ENCODE assay signal across 9 cellular contexts in the genomic region with DNA sequence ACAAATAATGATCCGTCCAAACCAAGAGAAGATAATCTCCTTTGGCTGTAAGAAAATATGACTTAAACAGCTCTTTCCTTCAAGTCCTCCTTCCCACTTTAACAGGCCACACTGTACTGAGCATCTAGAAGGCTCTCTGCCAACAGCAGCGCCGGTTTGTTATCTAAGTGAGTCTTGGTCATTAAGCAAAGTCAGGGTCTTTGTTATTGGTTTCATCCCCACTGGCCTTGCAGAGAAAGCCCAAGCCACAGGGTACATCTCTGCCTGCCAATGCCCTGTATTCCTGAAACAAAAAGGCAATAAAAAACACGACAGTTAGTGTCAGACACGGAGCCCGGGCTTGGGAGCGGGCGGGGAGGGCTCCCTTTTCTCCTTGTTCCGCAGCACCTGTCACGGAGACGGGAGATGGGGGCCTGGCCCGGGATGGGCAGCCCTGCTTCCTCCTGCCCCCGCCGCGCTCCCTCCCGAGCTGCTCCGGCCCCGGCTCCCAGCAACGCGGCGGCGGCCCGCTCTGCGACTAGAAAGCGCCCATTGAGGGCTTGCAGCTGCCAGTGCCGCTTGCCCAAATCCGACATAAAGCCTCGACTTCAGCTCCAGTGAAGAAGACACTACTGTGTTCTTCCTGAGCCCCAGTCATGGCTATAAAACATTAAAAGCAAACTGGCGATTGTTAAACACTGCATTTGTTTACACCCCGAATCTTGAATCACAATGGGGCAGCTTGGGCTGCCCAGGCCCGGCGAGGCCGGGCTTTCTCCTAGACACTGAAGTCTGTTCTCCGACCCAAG. TPM values are rescaled to one million over a fixed set of nuclear protein-coding genes. Genes with fewer than 3 reads are reported as not detected.
A peak's percentile ranks its signal among the peaks of the same experiment; 100 is the strongest.
DNase-seq lines count a peak whose midpoint lies in the region; ATAC-seq and TF ChIP-seq lines count a peak whose summit lies in the region.
"Had no signal": no experiment of that assay in that cellular context is flagged by ENCODE, and none has a peak within 500 bp of the region (broad histone marks: within the 10 kb centered on the region; RNA-seq: fewer than 3 reads in every experiment).

No MANE protein-coding gene starts in this region.

- H3K36me3 Mint-ChIP-seq in chondrocyte (ENCODE audit: low read depth), result no peaks in the 10 kb centered on the region
- H3K36me3 Mint-ChIP-seq: memory B cell had no signal

- peaks cover 8% of the 10 kb centered on the region for H3K4me1 Mint-ChIP-seq in chondrocyte (ENCODE audit: low read depth)

- no peak overlapping the region for H3K27ac Mint-ChIP-seq in chondrocyte (ENCODE audit: unreplicated experiment)
- H3K27ac Mint-ChIP-seq: memory B cell had no signal

- no peak overlapping the region for H3K27ac ChIP-seq in spleen

- H3K36me3 ChIP-seq in spleen, result no peaks in the 10 kb centered on the region

- TF ChIP-seq CTCF in chondrocyte (IDR thresholded peaks at IDR 0.05) (no peak), spleen (IDR thresholded peaks at IDR 0.05 in 8 of 11, conservative IDR thresholded peaks at IDR 0.05 in 3 of 11) (no peak)

- peak overlapping the region; percentile 22 for H3K4me3 Mint-ChIP-seq in chondrocyte (ENCODE audit: unreplicated experiment)
- H3K4me3 Mint-ChIP-seq: memory B cell had no signal

- no peak overlapping the region for H3K4me3 ChIP-seq in spleen

- H3K9me3 Mint-ChIP-seq in chondrocyte (ENCODE audit: low read depth), result no peaks in the 10 kb centered on the region
- H3K9me3 Mint-ChIP-seq: memory B cell had no signal

- WGBS in spleen, 5 donors, result 72 to 75% (median 73%) methylated on average over 33 to 34 of the region's 34 CpGs

- no peaks in the 10 kb centered on the region for H3K27me3 ChIP-seq in spleen (replicated peaks in 1 of 7)

- no peaks in the 10 kb centered on the region for H3K27me3 Mint-ChIP-seq in chondrocyte (ENCODE audit: low read depth)
- H3K27me3 Mint-ChIP-seq: memory B cell had no signal

- no peak for ATAC-seq in HG02885 (IDR thresholded peaks at IDR 0.05; ENCODE audit: poor library complexity, unreplicated experiment)

- peak; percentile 23 for DNase-seq in HCEC 1CT
- DNase-seq in chondrocyte (ENCODE audit: low spot score), result no peak
- DNase-seq in iPS-NIHi7 (ENCODE audit: extremely low spot score), result peak; percentile 65
- DNase-seq in renal cortical epithelial cell (ENCODE audit: low read depth), result peak; percentile 21
- no peak for DNase-seq in spleen
- DNase-seq in NCI-H2171 (lab: John Stamatoyannopoulos, UW), result no peak
- DNase-seq in T-helper 1 cell, result no peak

- H3K4me1 ChIP-seq in spleen, result peaks cover 0 to 4% (median under 1%) of the 10 kb centered on the region in 6 donors

- no peak for TF ChIP-seq POLR2A in spleen (IDR thresholded peaks at IDR 0.05)

- intact Hi-C loops in spleen (cut with DNase I; ENCODE audit: low total_unique reads), result no loop called here

- H3K9me3 ChIP-seq in spleen, result no peaks in the 10 kb centered on the region

RNA-seq across cellular contexts. Expression of gene PIK3R1, which starts 28.1 kb away (rescaled TPM):
- 56.2 to 63.1 TPM (median 60.7 TPM) in 3 replicates for total RNA-seq in chondrocyte
- 29.0 and 76.5 TPM in 2 replicates for total RNA-seq in renal cortical epithelial cell
- 100 to 1,000 TPM in 5 of 7 donors, 10 to 100 TPM in 2; 72.7 to 200 (median 123) TPM for total RNA-seq in spleen
- polyA plus RNA-seq in spleen, result 10 to 100 TPM in 1 of 3 donors, 1 to 10 TPM in 2; 4.9 to 15.1 (median 7.6) TPM

Comparison
In these comparisons a context has a peak if more than half of its experiments do, and no peak if none do; other contexts are left out.
1. DNase-seq: peak in HCEC 1CT (single experiment), iPS-NIHi7 (single experiment) and renal cortical epithelial cell (single experiment); none in chondrocyte (single experiment), spleen (single experiment), NCI-H2171 (single experiment) and T-helper 1 cell (0 of 5).